Comparison of ENCODE assay signal across 23 cellular contexts in the genomic region with DNA sequence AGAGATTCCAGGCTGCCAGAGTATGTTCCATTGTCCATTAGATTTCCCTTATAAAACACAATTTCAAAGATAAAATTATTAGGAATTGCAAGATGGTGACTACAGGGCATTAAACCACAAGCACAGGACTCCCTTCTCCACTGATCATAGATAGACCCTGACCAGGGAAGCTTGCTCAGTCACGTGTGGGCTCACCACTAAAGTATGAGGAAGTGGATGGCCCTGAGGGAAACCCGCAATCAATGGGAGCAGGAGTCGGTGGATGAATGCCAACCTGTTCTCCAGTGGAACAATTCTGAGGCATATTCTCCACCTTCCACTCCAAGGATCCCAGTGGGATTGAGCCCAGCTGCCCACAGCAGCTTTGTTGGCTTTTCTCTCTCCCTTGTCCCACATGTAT.
DNase-seq lines count a peak whose midpoint lies in the region; ATAC-seq and TF ChIP-seq lines count a peak whose summit lies in the region.
"Had no signal": no experiment of that assay in that cellular context is flagged by ENCODE, and none has a peak within 500 bp of the region (broad histone marks: within the 10 kb centered on the region; RNA-seq: fewer than 3 reads in every experiment).

No MANE protein-coding gene starts in this region.

- no peak for ATAC-seq in T-cell (replicated peaks in 1 of 4)
- ATAC-seq: activated CD8-positive, alpha-beta T cell treated with anti-CD3 and anti-CD28 coated beads, Interleukin-2, amount 10 ng/mL, durations not matched to agents 7 days and 5 days; activated T-helper 17 cell treated with anti-CD3 and anti-CD28 coated beads, Interleukin-2, amount 50 U/mL, for 72 hours; right cardiac atrium had no signal

- H3K9me3 ChIP-seq in left ventricle myocardium inferior (replicated peaks) = no peaks in the 10 kb centered on the region
- H3K9me3 ChIP-seq: transverse colon had no signal

- POLR2A ChIA-PET in activated CD4-positive, alpha-beta memory T cell treated with anti-CD3 and anti-CD28 coated beads for 36 hours (lab: Charles Lee) = no interaction called here
- POLR2A ChIA-PET in T-cell (lab: Charles Lee) = no interaction called here

- H3K4me3 Mint-ChIP-seq in activated CD4-positive, alpha-beta memory T cell treated with anti-CD3 and anti-CD28 coated beads for 36 hours = no peak overlapping the region
- no peak overlapping the region for H3K4me3 Mint-ChIP-seq in T-cell
- H3K4me3 Mint-ChIP-seq: activated CD8-positive, alpha-beta T cell treated with anti-CD3 and anti-CD28 coated beads, Interleukin-2, amount 10 ng/mL, durations not matched to agents 7 days and 5 days; activated T-helper 17 cell treated with anti-CD3 and anti-CD28 coated beads, Interleukin-2, amount 50 U/mL, for 72 hours; dendritic cell treated with granulocyte-macrophage colony-stimulating factor and Interleukin-4, amounts not matched to agents 40 ng/mL and 50 ng/mL, for 4 days; neural crest cell had no signal

- H3K27me3 Mint-ChIP-seq in activated CD4-positive, alpha-beta memory T cell treated with anti-CD3 and anti-CD28 coated beads for 36 hours = no peaks in the 10 kb centered on the region
- peaks cover 0 to 4% of the 10 kb centered on the region in 2 donors for H3K27me3 Mint-ChIP-seq in T-cell
- H3K27me3 Mint-ChIP-seq: activated T-helper 17 cell treated with anti-CD3 and anti-CD28 coated beads, Interleukin-2, amount 50 U/mL, for 72 hours had no signal

- no peak overlapping the region for H3K27ac Mint-ChIP-seq in activated CD4-positive, alpha-beta memory T cell treated with anti-CD3 and anti-CD28 coated beads for 36 hours
- no peak overlapping the region for H3K27ac Mint-ChIP-seq in T-cell
- H3K27ac Mint-ChIP-seq: activated CD8-positive, alpha-beta T cell treated with anti-CD3 and anti-CD28 coated beads, Interleukin-2, amount 10 ng/mL, durations not matched to agents 7 days and 5 days; activated T-helper 17 cell treated with anti-CD3 and anti-CD28 coated beads, Interleukin-2, amount 50 U/mL, for 72 hours; dendritic cell treated with granulocyte-macrophage colony-stimulating factor and Interleukin-4, amounts not matched to agents 40 ng/mL and 50 ng/mL, for 4 days had no signal

- DNase-seq in EL (peak; percentile 72), NB4 (ENCODE audit: low read depth) (peak; percentile 3), UCSD-AML1 (lab: John Stamatoyannopoulos, UW; ENCODE audit: unreplicated experiment) (peak; percentile 21), kidney tubule cell (ENCODE audit: low spot score) (peak; percentile 88), hypothalamus (lab: John Stamatoyannopoulos, UW) (no peak), left ventricle myocardium inferior (no peak), T-cell (no peak)
- DNase-seq in activated CD4-positive, alpha-beta memory T cell treated with anti-CD3 and anti-CD28 coated beads for 36 hours = no peak
- DNase-seq: activated CD8-positive, alpha-beta T cell treated with anti-CD3 and anti-CD28 coated beads, Interleukin-2, amount 10 ng/mL, durations not matched to agents 7 days and 5 days; anterior cingulate cortex; GF-D8; IMR-90; NCI-H1930; NCI-H82; right cardiac atrium; SHP77 treated with DMSO at 0.1 percent for 48 hours; stimulated activated CD4-positive, alpha-beta T cell treated with anti-CD3 and anti-CD28 coated beads, Interleukin-2, amount 100 ng/mL, for 48 hours; transverse colon had no signal

- no peak overlapping the region for H3K27ac ChIP-seq in left ventricle myocardium inferior (replicated peaks)
- H3K27ac ChIP-seq: C4-2B, transverse colon, VCaP had no signal

- CTCF ChIA-PET in activated CD4-positive, alpha-beta memory T cell treated with anti-CD3 and anti-CD28 coated beads for 36 hours (lab: Charles Lee) = no interaction called here
- CTCF ChIA-PET in T-cell (lab: Charles Lee) = no interaction called here

- H3K36me3 Mint-ChIP-seq in activated CD4-positive, alpha-beta memory T cell treated with anti-CD3 and anti-CD28 coated beads for 36 hours = no peaks in the 10 kb centered on the region
- H3K36me3 Mint-ChIP-seq in T-cell = no peaks in the 10 kb centered on the region

- H3K27me3 ChIP-seq in left ventricle myocardium inferior (ENCODE audit: low read depth) = no peaks in the 10 kb centered on the region
- H3K27me3 ChIP-seq: transverse colon had no signal

- peaks cover 21% of the 10 kb centered on the region for H3K4me1 Mint-ChIP-seq in activated CD4-positive, alpha-beta memory T cell treated with anti-CD3 and anti-CD28 coated beads for 36 hours (ENCODE audit: low read depth)
- peaks cover 11 to 14% (median 12%) of the 10 kb centered on the region in 3 donors for H3K4me1 Mint-ChIP-seq in T-cell

- H3K4me3 ChIP-seq in NB4 (ENCODE audit: low read depth, low read length) = no peak overlapping the region
- no peak overlapping the region for H3K4me3 ChIP-seq in left ventricle myocardium inferior
- H3K4me3 ChIP-seq: transverse colon had no signal

- no peaks in the 10 kb centered on the region for H3K9me3 Mint-ChIP-seq in activated CD4-positive, alpha-beta memory T cell treated with anti-CD3 and anti-CD28 coated beads for 36 hours
- H3K9me3 Mint-ChIP-seq in T-cell = no peaks in the 10 kb centered on the region
- H3K9me3 Mint-ChIP-seq: activated T-helper 17 cell treated with anti-CD3 and anti-CD28 coated beads, Interleukin-2, amount 50 U/mL, for 72 hours; dendritic cell treated with granulocyte-macrophage colony-stimulating factor and Interleukin-4, amounts not matched to agents 40 ng/mL and 50 ng/mL, for 4 days; neural crest cell had no signal

- no peaks in the 10 kb centered on the region for H3K36me3 ChIP-seq in left ventricle myocardium inferior
- H3K36me3 ChIP-seq: transverse colon had no signal

- no peak for TF ChIP-seq POLR2A in NB4 (IDR thresholded peaks at IDR 0.05; ENCODE audit: extremely low read depth, insufficient read length)

- TF ChIP-seq CTCF in NB4 (IDR thresholded peaks at IDR 0.05; ENCODE audit: low read depth, low read length) (no peak), left ventricle myocardium inferior (IDR thresholded peaks at IDR 0.05; ENCODE audit: borderline replicate concordance) (no peak)

- no peaks in the 10 kb centered on the region for H3K4me1 ChIP-seq in left ventricle myocardium inferior
- H3K4me1 ChIP-seq: transverse colon had no signal

- intact Hi-C loops in activated CD4-positive, alpha-beta memory T cell treated with anti-CD3 and anti-CD28 coated beads for 36 hours (cut with micrococcal nuclease) = no loop called here
- intact Hi-C loops in left ventricle myocardium inferior (cut with micrococcal nuclease) = no loop called here

Comparison
In these comparisons a context has a peak if more than half of its experiments do, and no peak if none do; other contexts are left out.
1. DNase-seq: peak in EL (single experiment), NB4 (single experiment), UCSD-AML1 (single experiment) and kidney tubule cell (single experiment); none in hypothalamus (0 of 51), activated CD4-positive, alpha-beta memory T cell treated with anti-CD3 and anti-CD28 coated beads for 36 hours (single experiment), left ventricle myocardium inferior (single experiment) and T-cell (0 of 34).